8 cellular contexts compared by ENCODE assay signal in genomic region chr15:60932051-60932915, GRCh38.
DNase-seq lines count a peak whose midpoint lies in the region; FAIRE-seq and TF ChIP-seq lines count a peak whose summit lies in the region.

No MANE protein-coding gene starts in this region.

- peaks cover 0 to 3% (median 0%) of the 10 kb centered on the region in 7 donors for H3K9me3 Mint-ChIP-seq in CD14-positive monocyte

- no peak overlapping the region for H3K4me3 Mint-ChIP-seq in CD14-positive monocyte

- no peak for FAIRE-seq in HTR-8/SVneo (lab: Jason Lieb, UNC)

- DNase-seq in NK-92 treated with Interleukin-12 subunit alpha and Interleukin-12 subunit beta, amount 100 ng/mL, for 24 hours (lab: John Stamatoyannopoulos, UW) = peak; percentile 8
- no peak for DNase-seq in NK-92 (lab: John Stamatoyannopoulos, UW; ENCODE audit: unreplicated experiment)
- DNase-seq in activated CD8-positive, alpha-beta memory T cell treated with anti-CD3 and anti-CD28 coated beads, Interleukin-2, amount 50 U/mL, for 4 hours = peak; percentile 43
- DNase-seq in glomerular visceral epithelial cell (ENCODE audit: extremely low spot score) = peak; percentile 81
- DNase-seq in stimulated activated CD4-positive, alpha-beta T cell treated with anti-CD3 and anti-CD28 coated beads, Interleukin-4, amount 100 ng/mL, for 48 hours (ENCODE audit: low read depth in 2 of 2) = peak; percentile 32 to 69
- no peak for DNase-seq in CD14-positive monocyte (ENCODE audit: low spot score)
- no peak for DNase-seq in NCI-H1436 treated with DMSO at 0.1 percent for 48 hours (lab: John Stamatoyannopoulos, UW)
- no peak for DNase-seq in HTR-8/SVneo (ENCODE audit: insufficient read length, low spot score)

- H3K27ac Mint-ChIP-seq in CD14-positive monocyte = no peak overlapping the region

- no peak for TF ChIP-seq CTCF in CD14-positive monocyte (IDR thresholded peaks at IDR 0.05)

- H3K27me3 Mint-ChIP-seq in CD14-positive monocyte (ENCODE audit: low read depth in 3 of 3) = peaks cover 0 to 6% (median 2%) of the 10 kb centered on the region in 3 donors

- no peaks in the 10 kb centered on the region for H3K36me3 Mint-ChIP-seq in CD14-positive monocyte

- intact Hi-C loops in CD14-positive monocyte (cut with micrococcal nuclease) = no loop called here

- peaks cover 8% of the 10 kb centered on the region for H3K4me1 Mint-ChIP-seq in CD14-positive monocyte

Comparison
In these comparisons a context has a peak if more than half of its experiments do, and no peak if none do; other contexts are left out.
1. DNase-seq: peak in NK-92 treated with Interleukin-12 subunit alpha and Interleukin-12 subunit beta, amount 100 ng/mL, for 24 hours (single experiment), activated CD8-positive, alpha-beta memory T cell treated with anti-CD3 and anti-CD28 coated beads, Interleukin-2, amount 50 U/mL, for 4 hours (single experiment), glomerular visceral epithelial cell (single experiment) and stimulated activated CD4-positive, alpha-beta T cell treated with anti-CD3 and anti-CD28 coated beads, Interleukin-4, amount 100 ng/mL, for 48 hours (2 of 2); none in NK-92 (single experiment), CD14-positive monocyte (single experiment), NCI-H1436 treated with DMSO at 0.1 percent for 48 hours (single experiment) and HTR-8/SVneo (single experiment).